18 cellular contexts compared by ENCODE assay signal in the genomic region with DNA sequence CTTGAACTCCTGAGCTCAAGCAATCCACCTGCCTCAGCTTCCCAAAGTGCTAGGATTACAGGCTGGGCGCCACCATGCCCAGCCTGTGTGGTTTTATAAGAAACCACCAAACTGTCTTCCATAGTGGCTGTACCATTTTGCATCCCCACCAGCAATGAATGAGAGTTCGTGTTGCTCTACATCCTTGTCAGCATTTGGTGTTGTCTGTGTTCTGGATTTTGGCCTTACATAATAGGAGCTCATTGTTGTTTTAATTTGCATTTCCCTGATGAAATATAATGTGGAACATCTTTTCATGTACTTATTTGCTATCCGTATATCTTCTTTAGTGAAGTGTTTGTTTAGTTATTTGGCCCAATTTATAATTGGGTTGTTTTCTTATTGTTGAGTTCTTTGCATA. TPM values are rescaled to one million over a fixed set of nuclear protein-coding genes. Genes with fewer than 3 reads are reported as not detected.
A peak's percentile ranks its signal among the peaks of the same experiment; 100 is the strongest.
DNase-seq lines count a peak whose midpoint lies in the region; ATAC-seq and TF ChIP-seq lines count a peak whose summit lies in the region.
"Had no signal": no experiment of that assay in that cellular context is flagged by ENCODE, and none has a peak within 500 bp of the region (broad histone marks: within the 10 kb centered on the region; RNA-seq: fewer than 3 reads in every experiment).

No MANE protein-coding gene starts in this region.

- POLR2A ChIA-PET in activated CD8-positive, alpha-beta T cell treated with anti-CD3 and anti-CD28 coated beads for 36 hours (lab: Charles Lee) = no interaction called here

- peak overlapping the region; percentile 51 for H3K27ac Mint-ChIP-seq in activated T-cell treated with anti-CD3 and anti-CD28 coated beads, Interleukin-2, amount 50 U/mL, for 72 hours
- H3K27ac Mint-ChIP-seq in activated T-cell treated with anti-CD3 and anti-CD28 coated beads, Interleukin-2, amount 50 U/mL, for 24 hours = no peak overlapping the region
- no peak overlapping the region for H3K27ac Mint-ChIP-seq in activated naive CD4-positive, alpha-beta T cell treated with anti-CD3 and anti-CD28 coated beads for 36 hours
- H3K27ac Mint-ChIP-seq in activated CD8-positive, alpha-beta T cell treated with anti-CD3 and anti-CD28 coated beads for 36 hours = no peak overlapping the region

- intact Hi-C loops in activated naive CD4-positive, alpha-beta T cell treated with anti-CD3 and anti-CD28 coated beads for 36 hours (cut with micrococcal nuclease) = no loop called here
- intact Hi-C loops in activated CD8-positive, alpha-beta T cell treated with anti-CD3 and anti-CD28 coated beads for 36 hours (cut with micrococcal nuclease) = no loop called here

- H3K36me3 Mint-ChIP-seq in activated T-cell treated with anti-CD3 and anti-CD28 coated beads, Interleukin-2, amount 50 U/mL, for 72 hours (ENCODE audit: insufficient read depth in 2 of 2) = peaks cover 18 to 27% of the 10 kb centered on the region in 2 donors
- peaks cover 54% of the 10 kb centered on the region for H3K36me3 Mint-ChIP-seq in activated T-cell treated with anti-CD3 and anti-CD28 coated beads, Interleukin-2, amount 50 U/mL, for 24 hours (ENCODE audit: low read depth)
- peaks cover 38% of the 10 kb centered on the region for H3K36me3 Mint-ChIP-seq in activated naive CD4-positive, alpha-beta T cell treated with anti-CD3 and anti-CD28 coated beads for 36 hours (ENCODE audit: low read depth)
- H3K36me3 Mint-ChIP-seq in activated CD8-positive, alpha-beta T cell treated with anti-CD3 and anti-CD28 coated beads for 36 hours (ENCODE audit: low read depth) = peaks cover 37% of the 10 kb centered on the region

- no peaks in the 10 kb centered on the region for H3K27me3 Mint-ChIP-seq in activated T-cell treated with anti-CD3 and anti-CD28 coated beads, Interleukin-2, amount 50 U/mL, for 72 hours (ENCODE audit: low read depth)
- H3K27me3 Mint-ChIP-seq in activated T-cell treated with anti-CD3 and anti-CD28 coated beads, Interleukin-2, amount 50 U/mL, for 24 hours = no peaks in the 10 kb centered on the region
- H3K27me3 Mint-ChIP-seq in activated naive CD4-positive, alpha-beta T cell treated with anti-CD3 and anti-CD28 coated beads for 36 hours (ENCODE audit: low read depth) = no peaks in the 10 kb centered on the region
- no peaks in the 10 kb centered on the region for H3K27me3 Mint-ChIP-seq in activated CD8-positive, alpha-beta T cell treated with anti-CD3 and anti-CD28 coated beads for 36 hours
- H3K27me3 Mint-ChIP-seq: CD4-positive, alpha-beta memory T cell had no signal

- peaks cover 6% of the 10 kb centered on the region for H3K4me1 Mint-ChIP-seq in activated T-cell treated with anti-CD3 and anti-CD28 coated beads, Interleukin-2, amount 50 U/mL, for 72 hours (ENCODE audit: low read depth)
- peaks cover 22% of the 10 kb centered on the region for H3K4me1 Mint-ChIP-seq in activated T-cell treated with anti-CD3 and anti-CD28 coated beads, Interleukin-2, amount 50 U/mL, for 24 hours (ENCODE audit: low read depth)
- H3K4me1 Mint-ChIP-seq in activated naive CD4-positive, alpha-beta T cell treated with anti-CD3 and anti-CD28 coated beads for 36 hours (ENCODE audit: low read depth) = peaks cover 12% of the 10 kb centered on the region
- peaks cover 12% of the 10 kb centered on the region for H3K4me1 Mint-ChIP-seq in activated CD8-positive, alpha-beta T cell treated with anti-CD3 and anti-CD28 coated beads for 36 hours (ENCODE audit: low read depth)

- no peak for TF ChIP-seq CTCF in GM20000 (IDR thresholded peaks at IDR 0.05; ENCODE audit: extremely low read depth, missing control alignments)
- TF ChIP-seq CTCF in activated CD8-positive, alpha-beta T cell treated with anti-CD3 and anti-CD28 coated beads for 36 hours (IDR thresholded peaks at IDR 0.05) = no peak

- H3K9me3 Mint-ChIP-seq in activated T-cell treated with anti-CD3 and anti-CD28 coated beads, Interleukin-2, amount 50 U/mL, for 72 hours = peaks cover 15 to 16% of the 10 kb centered on the region in 2 donors
- H3K9me3 Mint-ChIP-seq in activated T-cell treated with anti-CD3 and anti-CD28 coated beads, Interleukin-2, amount 50 U/mL, for 24 hours = peaks cover 34% of the 10 kb centered on the region
- H3K9me3 Mint-ChIP-seq in activated naive CD4-positive, alpha-beta T cell treated with anti-CD3 and anti-CD28 coated beads for 36 hours = peaks cover 37% of the 10 kb centered on the region
- peaks cover 28% of the 10 kb centered on the region for H3K9me3 Mint-ChIP-seq in activated CD8-positive, alpha-beta T cell treated with anti-CD3 and anti-CD28 coated beads for 36 hours

- CTCF ChIA-PET in activated naive CD4-positive, alpha-beta T cell treated with anti-CD3 and anti-CD28 coated beads for 36 hours (lab: Charles Lee) = no interaction called here
- CTCF ChIA-PET in activated CD8-positive, alpha-beta T cell treated with anti-CD3 and anti-CD28 coated beads for 36 hours (lab: Charles Lee) = no interaction called here

- H3K4me3 Mint-ChIP-seq in activated T-cell treated with anti-CD3 and anti-CD28 coated beads, Interleukin-2, amount 50 U/mL, for 72 hours = no peak overlapping the region
- no peak overlapping the region for H3K4me3 Mint-ChIP-seq in activated T-cell treated with anti-CD3 and anti-CD28 coated beads, Interleukin-2, amount 50 U/mL, for 24 hours
- H3K4me3 Mint-ChIP-seq in activated naive CD4-positive, alpha-beta T cell treated with anti-CD3 and anti-CD28 coated beads for 36 hours = no peak overlapping the region
- no peak overlapping the region for H3K4me3 Mint-ChIP-seq in activated CD8-positive, alpha-beta T cell treated with anti-CD3 and anti-CD28 coated beads for 36 hours
- H3K4me3 Mint-ChIP-seq: CD4-positive, alpha-beta memory T cell had no signal

- no peak for DNase-seq in activated T-cell treated with anti-CD3 and anti-CD28 coated beads, Interleukin-2, amount 50 U/mL, for 72 hours
- DNase-seq in activated T-cell treated with anti-CD3 and anti-CD28 coated beads, Interleukin-2, amount 50 U/mL, for 24 hours = no peak
- DNase-seq in GM04503 (ENCODE audit: low read depth) (peak; percentile 38), fibroblast of gingiva (ENCODE audit: low read depth) (peak; percentile 36), GM20000 (ENCODE audit: low spot score) (no peak)
- DNase-seq in activated naive CD4-positive, alpha-beta T cell treated with anti-CD3 and anti-CD28 coated beads for 36 hours = no peak
- DNase-seq in activated CD8-positive, alpha-beta T cell treated with anti-CD3 and anti-CD28 coated beads for 36 hours = no peak
- DNase-seq: ACHN; C1 segment of cervical spinal cord; Calu3; CD4-positive, alpha-beta memory T cell; COR-L47; DMS53; DMS79 treated with DMSO at 0.1 percent for 48 hours; GF-D8; GM23248; H7; HCEC 1CT had no signal

- ATAC-seq in activated T-cell treated with anti-CD3 and anti-CD28 coated beads, Interleukin-2, amount 50 U/mL, for 72 hours (replicated peaks in 1 of 2) = no peak
- no peak for ATAC-seq in activated CD8-positive, alpha-beta T cell treated with anti-CD3 and anti-CD28 coated beads for 36 hours

RNA-seq across cellular contexts. Expression of gene PHF2, which starts 29.8 kb away (rescaled TPM):
- 10 to 100 TPM; 23.3 to 27.6 TPM for total RNA-seq in activated T-cell treated with anti-CD3 and anti-CD28 coated beads, Interleukin-2, amount 50 U/mL, for 72 hours
- 10 to 100 TPM; 14.4 to 16.6 TPM for total RNA-seq in activated naive CD4-positive, alpha-beta T cell treated with anti-CD3 and anti-CD28 coated beads for 36 hours
- total RNA-seq in activated CD8-positive, alpha-beta T cell treated with anti-CD3 and anti-CD28 coated beads for 36 hours = 10 to 100 TPM; 12.9 to 13.1 TPM

Comparison
In these comparisons a context has a peak if more than half of its experiments do, and no peak if none do; other contexts are left out.
1. DNase-seq: peak in GM04503 (single experiment) and fibroblast of gingiva (single experiment); none in activated T-cell treated with anti-CD3 and anti-CD28 coated beads, Interleukin-2, amount 50 U/mL, for 72 hours (0 of 2), activated T-cell treated with anti-CD3 and anti-CD28 coated beads, Interleukin-2, amount 50 U/mL, for 24 hours (single experiment), activated naive CD4-positive, alpha-beta T cell treated with anti-CD3 and anti-CD28 coated beads for 36 hours (single experiment), GM20000 (single experiment) and activated CD8-positive, alpha-beta T cell treated with anti-CD3 and anti-CD28 coated beads for 36 hours (single experiment).